Comparison of ENCODE assay signal across 8 cellular contexts in the genomic region with DNA sequence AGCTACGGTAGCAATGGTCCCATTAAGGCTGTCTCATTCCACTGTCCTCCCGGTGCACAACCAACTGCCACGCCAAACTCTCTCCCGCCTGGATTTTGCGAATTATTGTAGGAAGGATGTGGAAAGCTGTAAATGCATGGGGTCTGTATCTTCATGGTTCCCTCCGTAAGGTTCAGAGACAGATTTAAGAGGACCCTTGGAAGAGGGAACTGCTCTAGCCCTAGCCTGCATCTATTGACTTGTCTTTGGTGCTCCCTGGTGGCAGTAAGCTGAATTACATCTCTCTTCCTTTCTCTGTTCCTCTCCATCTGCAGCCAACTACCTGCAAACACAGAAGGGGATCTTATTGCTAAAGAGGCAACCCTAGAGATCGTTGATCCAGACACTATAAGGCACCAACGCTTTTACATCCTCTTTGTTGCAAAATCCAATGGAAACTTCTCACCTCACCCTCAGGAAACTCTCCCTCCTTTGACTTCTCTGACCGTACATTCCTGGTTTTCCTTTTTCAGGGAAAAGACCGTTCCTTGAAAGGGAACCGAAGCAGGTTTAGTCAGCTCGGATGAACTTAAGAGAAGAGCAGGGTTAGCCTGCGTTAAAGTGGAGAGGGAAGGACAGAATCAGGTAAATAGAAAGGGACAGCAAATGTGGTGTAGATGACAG. TPM values are rescaled to one million over a fixed set of nuclear protein-coding genes. Genes with fewer than 3 reads are reported as not detected.
DNase-seq lines count a peak whose midpoint lies in the region; ATAC-seq and TF ChIP-seq lines count a peak whose summit lies in the region.

No MANE protein-coding gene starts in this region.

- intact Hi-C loops in Caco-2 (cut with micrococcal nuclease; ENCODE audit: unreplicated experiment) = loop anchor here (1.0 to 5.0 kb wide), 3 partner anchors 149 to 699 kb away; partner anchors contain the start of gene SPEF2

- H3K4me3 Mint-ChIP-seq in Caco-2 (ENCODE audit: unreplicated experiment) (no peak overlapping the region), osteocyte (ENCODE audit: unreplicated experiment) (no peak overlapping the region)

- H3K27ac ChIP-seq in foreskin keratinocyte = no peak overlapping the region

- H3K27me3 Mint-ChIP-seq in Caco-2 (ENCODE audit: insufficient read depth, unreplicated experiment) (peaks cover 22% of the 10 kb centered on the region), osteocyte (ENCODE audit: unreplicated experiment) (peaks cover 34% of the 10 kb centered on the region)

- DNase-seq in Caco-2 = peak in 1 of 2 experiments; percentile 69
- DNase-seq in Jurkat, Clone E6-1 (ENCODE audit: low read depth, low spot score) = peak; percentile 78
- DNase-seq in RKO (ENCODE audit: low spot score) = peak; percentile 30
- peak; percentile 18 for DNase-seq in activated effector memory CD4-positive, alpha-beta T cell treated with Interleukin-2 at 50 U/mL for 16 hours
- DNase-seq in foreskin keratinocyte = peak in 1 of 2 donors; percentile 26
- no peak for DNase-seq in osteocyte (ENCODE audit: extremely low spot score, unreplicated experiment)
- no peak for DNase-seq in COLO829 (ENCODE audit: low spot score)

- TF ChIP-seq CTCF in Caco-2 (IDR thresholded peaks at IDR 0.05; ENCODE audit: insufficient read depth in 1 of 2, low read depth in 1 of 2, low read length in 1 of 2, severe bottlenecking in 1 of 2, unreplicated experiment in 1 of 2) (peak; percentile 78 to 89), foreskin keratinocyte (conservative IDR thresholded peaks at IDR 0.05) (peak; percentile 81), osteocyte (IDR thresholded peaks at IDR 0.05) (peak; percentile 87)

- POLR2A ChIA-PET in Caco-2 (lab: Charles Lee) = no interaction called here

- H3K9me3 ChIP-seq in Caco-2 = no peaks in the 10 kb centered on the region

- no TSS peak for BruUV-seq in Caco-2 (replicated peaks; lab: Mats Ljungman, UMichigan)

- H3K9me3 Mint-ChIP-seq in Caco-2 (ENCODE audit: unreplicated experiment) (no peaks in the 10 kb centered on the region), osteocyte (ENCODE audit: unreplicated experiment) (no peaks in the 10 kb centered on the region)

- H3K27me3 ChIP-seq in Caco-2 (replicated peaks; ENCODE audit: control insufficient read depth, insufficient read depth, low read length) = peaks cover 2% of the 10 kb centered on the region; the same call in 1 of the 2 replicates
- H3K27me3 ChIP-seq in foreskin keratinocyte = peaks cover 7% of the 10 kb centered on the region

- peak; percentile 80 for ATAC-seq in GM19468 (IDR thresholded peaks at IDR 0.05; ENCODE audit: extremely low read depth, unreplicated experiment)
- ATAC-seq in foreskin keratinocyte = peak; percentile 61

- CTCF ChIA-PET in Caco-2 (lab: Charles Lee) = interaction anchor here (0.5 to 2.5 kb wide), 3 partner anchors 148 to 836 kb away, joined by 3 to 26 read pairs (median 4); no protein-coding TSS in a partner anchor

- H3K36me3 ChIP-seq in Caco-2 (ENCODE audit: control insufficient read depth, insufficient read depth, low read length) = no peaks in the 10 kb centered on the region

- no peaks in the 10 kb centered on the region for H3K36me3 Mint-ChIP-seq in Caco-2 (ENCODE audit: insufficient read depth, unreplicated experiment)
- no peaks in the 10 kb centered on the region for H3K36me3 Mint-ChIP-seq in osteocyte (ENCODE audit: unreplicated experiment)

- no peaks in the 10 kb centered on the region; the same call in 1 of the 2 replicates for H3K4me1 ChIP-seq in Caco-2
- no peaks in the 10 kb centered on the region for H3K4me1 ChIP-seq in foreskin keratinocyte

- no peak overlapping the region for H3K27ac Mint-ChIP-seq in Caco-2 (ENCODE audit: unreplicated experiment)
- H3K27ac Mint-ChIP-seq in osteocyte (ENCODE audit: unreplicated experiment) = no peak overlapping the region

- no peak overlapping the region for H3K4me3 ChIP-seq in Caco-2 (ENCODE audit: low read depth, low read length)
- no peak overlapping the region for H3K4me3 ChIP-seq in Jurkat, Clone E6-1 (ENCODE audit: low read length)

- peaks cover 7% of the 10 kb centered on the region for H3K4me1 Mint-ChIP-seq in Caco-2 (ENCODE audit: low read depth, unreplicated experiment)
- H3K4me1 Mint-ChIP-seq in osteocyte (ENCODE audit: unreplicated experiment) = peaks cover 16% of the 10 kb centered on the region

RNA-seq across cellular contexts. Expression of gene CAPSL, which starts 11.9 kb away (rescaled TPM):
- total RNA-seq in Caco-2 (2022) (not detected in 2 replicates), foreskin keratinocyte (not detected in 2 replicates), osteocyte (not detected in 2 replicates)
- polyA plus RNA-seq in Jurkat, Clone E6-1 (2012; ENCODE audit: insufficient read depth, insufficient read length) = not detected
- not detected in 2 replicates for polyA plus RNA-seq in foreskin keratinocyte

Comparison
In these comparisons a context has a peak if more than half of its experiments do, and no peak if none do; other contexts are left out.
1. DNase-seq: peak in Jurkat, Clone E6-1 (single experiment), RKO (single experiment) and activated effector memory CD4-positive, alpha-beta T cell treated with Interleukin-2 at 50 U/mL for 16 hours (single experiment); none in osteocyte (single experiment) and COLO829 (single experiment).
2. Peak in every context shown above with its lines, with median percentiles within 50 percentile points of each other: CTCF ChIP-seq.